In genomic region chr3:64033033-64033432, GRCh38 we compare ENCODE assay signal across 9 cellular contexts.
"Had no signal": no experiment of that assay in that cellular context is flagged by ENCODE, and none has a peak within 500 bp of the region (broad histone marks: within the 10 kb centered on the region; RNA-seq: fewer than 3 reads in every experiment).

No MANE protein-coding gene starts in this region.

- H3K4me2 ChIP-seq: GM23338 had no signal

- H3K9me3 Mint-ChIP-seq: GM23338, H9 had no signal

- H3K27ac Mint-ChIP-seq: GM23338, H9 had no signal

- DNase-seq: H9, HCEC 1CT, IMR-90, KG1 had no signal

- ATAC-seq: GM23338, K562 had no signal

- H3K4me3 Mint-ChIP-seq: GM23338, H9 had no signal

- H3K4me3 ChIP-seq: GM23338, K562 had no signal

- FAIRE-seq: H1, H54, HTR-8/SVneo, K562 had no signal
